In genomic region chr16:23024044-23024443, GRCh38 we compare ENCODE assay signal across 20 cellular contexts.
DNase-seq lines count a peak whose midpoint lies in the region; ATAC-seq, FAIRE-seq and TF ChIP-seq lines count a peak whose summit lies in the region.
"Had no signal": no experiment of that assay in that cellular context is flagged by ENCODE, and none has a peak within 500 bp of the region (broad histone marks: within the 10 kb centered on the region; RNA-seq: fewer than 3 reads in every experiment).

No MANE protein-coding gene starts in this region.

- no peaks in the 10 kb centered on the region for H3K4me1 ChIP-seq in HepG2 (ENCODE audit: insufficient read depth, low read length)
- no peaks in the 10 kb centered on the region for H3K4me1 ChIP-seq in right lobe of liver
- H3K4me1 ChIP-seq in K562 (replicated peaks in 1 of 2; ENCODE audit: control insufficient read depth in 2 of 2, insufficient read depth in 2 of 2, low read length in 2 of 2), result no peaks in the 10 kb centered on the region
- H3K4me1 ChIP-seq: BLaER1 had no signal

- DNase-seq in NCI-H1092 treated with DMSO at 0.1 percent for 48 hours (lab: John Stamatoyannopoulos, UW), result peak; percentile 31
- no peak for DNase-seq in NCI-H1092 (lab: John Stamatoyannopoulos, UW)
- DNase-seq in HepG2 (ENCODE audit: low spot score), result no peak
- no peak for DNase-seq in right lobe of liver
- peak; percentile 92 for DNase-seq in NCI-H1105 treated with DMSO at 0.1 percent for 48 hours (lab: John Stamatoyannopoulos, UW)
- DNase-seq in K562 (ENCODE audit: extremely low read depth in 1 of 4, low spot score in 3 of 4), result no peak
- DNase-seq in MCF 10A (ENCODE audit: unreplicated experiment), result no peak
- DNase-seq in RCC 7860 (ENCODE audit: low spot score), result no peak
- DNase-seq: CD4-positive, alpha-beta memory T cell; DMS 273 treated with DMSO at 0.1 percent for 48 hours; DMS79 treated with DMSO at 0.1 percent for 48 hours; GF-D8; HCEC 1CT; IMR-90 had no signal

- peaks cover 31% of the 10 kb centered on the region for H3K27me3 Mint-ChIP-seq in MCF 10A (ENCODE audit: insufficient read depth, unreplicated experiment)

- TF ChIP-seq POLR2A in HepG2 (IDR thresholded peaks at IDR 0.05; ENCODE audit: insufficient read depth in 1 of 2, low read depth in 2 of 2, low read length in 2 of 2), result no peak
- no peak for TF ChIP-seq POLR2A in right lobe of liver (IDR thresholded peaks at IDR 0.05)
- no peak for TF ChIP-seq POLR2A in K562 (conservative IDR thresholded peaks at IDR 0.05)

- no peak overlapping the region for H3K4me2 ChIP-seq in HepG2 (ENCODE audit: low read depth, low read length)
- H3K4me2 ChIP-seq in K562 (ENCODE audit: insufficient read depth, low read length), result no peak overlapping the region
- H3K4me2 ChIP-seq: BLaER1, GM23338 had no signal

- H3K9me1 ChIP-seq in K562 (ENCODE audit: control insufficient read depth, insufficient read depth, low read length), result no peaks in the 10 kb centered on the region

- H3K27me3 ChIP-seq in HepG2 (ENCODE audit: control insufficient read depth in 1 of 2, insufficient read depth in 2 of 2, low read length in 2 of 2) (peaks cover 0 to 6% of the 10 kb centered on the region in 2 experiments; a peak in 1 of 5 replicates), right lobe of liver (no peaks in the 10 kb centered on the region), K562 (ENCODE audit: control insufficient read depth in 2 of 2, insufficient read depth in 2 of 2, low read length in 2 of 2) (peaks cover 0 to 4% of the 10 kb centered on the region in 2 experiments; a peak in 1 of 5 replicates)
- H3K27me3 ChIP-seq: BLaER1 had no signal

- in situ Hi-C loops in HepG2 (cut with HindIII; ENCODE audit: extremely low pct_ligation_motif_present, low pct_unique_long_range_greater_than_20kb), result no loop called here
- in situ Hi-C loops in K562 (cut with MboI), result no loop called here

- H3K9ac ChIP-seq in HepG2 (ENCODE audit: insufficient read depth, low read depth, low read length), result no peak overlapping the region
- H3K9ac ChIP-seq in K562 (ENCODE audit: insufficient read depth in 1 of 2, low read depth in 2 of 2, low read length in 2 of 2), result no peak overlapping the region
- H3K9ac ChIP-seq: BLaER1 had no signal

- FAIRE-seq in HepG2 (lab: Jason Lieb, UNC) (no peak), K562 (lab: Jason Lieb, UNC) (no peak), RCC 7860 (lab: Jason Lieb, UNC) (no peak)
- FAIRE-seq: H54 had no signal

- no peaks in the 10 kb centered on the region for H3K4me1 Mint-ChIP-seq in MCF 10A (ENCODE audit: insufficient read depth, unreplicated experiment)
- H3K4me1 Mint-ChIP-seq: CD14-positive monocyte; CD4-positive, alpha-beta memory T cell; GM23338 had no signal

- under 1% methylated on average over 4 of the region's 4 CpGs for WGBS in HepG2 (ENCODE audit: low lambda C conversion rate)
- WGBS in right lobe of liver (ENCODE audit: insufficient coverage, low coverage, low lambda C conversion rate, missing lambda C conversion rate), result 59% methylated on average over 3 of the region's 4 CpGs
- 0% methylated on average over 4 of the region's 4 CpGs for WGBS in K562 (ENCODE audit: insufficient coverage, low coverage, missing lambda C conversion rate)

- no peak for TF ChIP-seq RAD21 in HepG2 (CRISPR knock-in tag; IDR thresholded peaks at IDR 0.05)
- no peak for TF ChIP-seq RAD21 in K562 (CRISPR knock-in tag; conservative IDR thresholded peaks at IDR 0.05 in 1 of 2, IDR thresholded peaks at IDR 0.05 in 1 of 2)

- H3K4me3 Mint-ChIP-seq in MCF 10A (ENCODE audit: unreplicated experiment), result no peak overlapping the region
- H3K4me3 Mint-ChIP-seq: CD4-positive, alpha-beta memory T cell; GM23338 had no signal

- H3K4me3 ChIP-seq in HepG2 (replicated peaks in 1 of 3; ENCODE audit: insufficient read depth in 1 of 3, low read depth in 2 of 3, low read length in 3 of 3) (no peak overlapping the region), right lobe of liver (no peak overlapping the region), K562 (no peak overlapping the region)
- H3K4me3 ChIP-seq: BLaER1, GM23338 had no signal

- H3K36me3 ChIP-seq in HepG2 (replicated peaks in 1 of 2; ENCODE audit: control insufficient read depth in 1 of 2, insufficient read depth in 2 of 2, low read length in 2 of 2), result no peaks in the 10 kb centered on the region
- no peaks in the 10 kb centered on the region for H3K36me3 ChIP-seq in right lobe of liver
- H3K36me3 ChIP-seq in K562 (ENCODE audit: control insufficient read depth, insufficient read depth, low read length), result no peaks in the 10 kb centered on the region
- H3K36me3 ChIP-seq: BLaER1 had no signal

- POLR2A ChIA-PET in HepG2 (lab: Yijun Ruan, JAX) (no interaction called here), K562 (lab: Yijun Ruan, JAX) (no interaction called here), MCF 10A (lab: Yijun Ruan, JAX) (no interaction called here)

- CTCF ChIA-PET in HepG2 (lab: Yijun Ruan, JAX; ENCODE audit: low intra/inter-chr PET ratio, low total read pairs), result no interaction called here
- CTCF ChIA-PET in K562 (lab: Yijun Ruan, JAX; ENCODE audit: low intra/inter-chr PET ratio), result no interaction called here
- CTCF ChIA-PET in MCF 10A (lab: Yijun Ruan, JAX), result interaction anchor here (0.8 kb wide), 1 partner anchor 18 kb away, joined by 3 read pairs; no protein-coding TSS in a partner anchor

- no peak overlapping the region for H2AFZ ChIP-seq in HepG2 (ENCODE audit: low read length)
- no peak overlapping the region for H2AFZ ChIP-seq in K562 (ENCODE audit: low read depth, low read length)
- H2AFZ ChIP-seq: GM23338 had no signal

- no peak for ATAC-seq in HepG2
- no peak for ATAC-seq in right lobe of liver
- ATAC-seq in K562, result no peak
- ATAC-seq: GM23338 had no signal

- H3K9me3 Mint-ChIP-seq in MCF 10A (ENCODE audit: unreplicated experiment), result peaks cover 7% of the 10 kb centered on the region
- H3K9me3 Mint-ChIP-seq: GM23338 had no signal

- H3K9me3 ChIP-seq in HepG2 (ENCODE audit: low read length), result no peaks in the 10 kb centered on the region
- H3K9me3 ChIP-seq in right lobe of liver, result no peaks in the 10 kb centered on the region
- H3K9me3 ChIP-seq in K562 (replicated peaks; ENCODE audit: control insufficient read depth, insufficient read depth, low read depth, low read length), result no peaks in the 10 kb centered on the region
- H3K9me3 ChIP-seq: BLaER1 had no signal

- no peak overlapping the region for H3K27ac Mint-ChIP-seq in MCF 10A (ENCODE audit: low read depth, unreplicated experiment)
- H3K27ac Mint-ChIP-seq: CD14-positive monocyte; CD4-positive, alpha-beta memory T cell; GM23338 had no signal

- BruUV-seq in HepG2 (replicated peaks; lab: Mats Ljungman, UMichigan) (no TSS peak), K562 (replicated peaks; lab: Mats Ljungman, UMichigan) (no TSS peak), MCF 10A (replicated peaks; lab: Mats Ljungman, UMichigan) (no TSS peak)

- TF ChIP-seq EP300 in HepG2 (IDR thresholded peaks at IDR 0.05; ENCODE audit: low read depth in 2 of 2, low read length in 2 of 2) (no peak), HepG2 (CRISPR knock-in tag; IDR thresholded peaks at IDR 0.05; ENCODE audit: borderline replicate concordance) (no peak), K562 (IDR thresholded peaks at IDR 0.05; ENCODE audit: low read length) (no peak)

- no peak for TF ChIP-seq CTCF in HepG2 (CRISPR knock-in tag; IDR thresholded peaks at IDR 0.05)
- no peak for TF ChIP-seq CTCF in right lobe of liver (IDR thresholded peaks at IDR 0.05)
- no peak for TF ChIP-seq CTCF in K562 (IDR thresholded peaks at IDR 0.05 in 2 of 3, conservative IDR thresholded peaks at IDR 0.05 in 1 of 3; ENCODE audit: insufficient read depth in 2 of 3, low read depth in 1 of 3, low read length in 3 of 3)
- TF ChIP-seq CTCF in MCF 10A (IDR thresholded peaks at IDR 0.05; ENCODE audit: unreplicated experiment), result no peak

- no peaks in the 10 kb centered on the region for H3K36me3 Mint-ChIP-seq in MCF 10A (ENCODE audit: insufficient read depth, unreplicated experiment)
- H3K36me3 Mint-ChIP-seq: CD14-positive monocyte; CD4-positive, alpha-beta memory T cell had no signal

- intact Hi-C loops in HepG2 (cut with micrococcal nuclease; ENCODE audit: unreplicated experiment), result no loop called here
- intact Hi-C loops in right lobe of liver (cut with DNase I), result no loop called here
- intact Hi-C loops in K562 (cut with micrococcal nuclease), result no loop called here
- intact Hi-C loops in MCF 10A (cut with micrococcal nuclease), result no loop called here

- no peaks in the 10 kb centered on the region for H4K20me1 ChIP-seq in HepG2 (ENCODE audit: insufficient read depth, low read length)
- no peaks in the 10 kb centered on the region for H4K20me1 ChIP-seq in K562 (replicated peaks; ENCODE audit: control insufficient read depth, insufficient read depth, low read length)

- H3K27ac ChIP-seq in HepG2 (ENCODE audit: extremely low read length, insufficient read depth, low read length) (no peak overlapping the region), right lobe of liver (no peak overlapping the region), K562 (ENCODE audit: extremely low read depth, low read depth, low read length) (no peak overlapping the region)
- H3K27ac ChIP-seq: 22Rv1, BLaER1, HL-60 had no signal

- H3K79me2 ChIP-seq in HepG2 (ENCODE audit: insufficient read depth, low read length), result no peaks in the 10 kb centered on the region
- H3K79me2 ChIP-seq in K562 (ENCODE audit: control insufficient read depth, insufficient read depth, low read length), result no peaks in the 10 kb centered on the region

TF ChIP-seq in HepG2, 621 proteins besides CTCF, POLR2A, EP300 and RAD21 (continues in another document):
- TF ChIP-seq MAFF (IDR thresholded peaks at IDR 0.05; ENCODE audit: low read depth, low read length) (peak; percentile 54), IKZF1 (IDR thresholded peaks at IDR 0.05) (no peak), ZIK1 (CRISPR knock-in tag; IDR thresholded peaks at IDR 0.05; ENCODE audit: borderline replicate concordance, low read depth) (no peak), SSRP1 (CRISPR knock-in tag; IDR thresholded peaks at IDR 0.05) (no peak)

TF ChIP-seq in K562, 482 proteins besides CTCF, POLR2A, EP300 and RAD21:
- no peak for TF ChIP-seq KAT2B (IDR thresholded peaks at IDR 0.05; ENCODE audit: low read depth, low read length)
- no peak for TF ChIP-seq THAP7 (CRISPR knock-in tag; IDR thresholded peaks at IDR 0.05)
- TF ChIP-seq C11orf30 (IDR thresholded peaks at IDR 0.05; ENCODE audit: low read depth), result peak; percentile 10; the same call in 1 of the 2 replicates

Comparison
In these comparisons a context has a peak if more than half of its experiments do, and no peak if none do; other contexts are left out.
1. DNase-seq: peak in NCI-H1092 treated with DMSO at 0.1 percent for 48 hours (single experiment) and NCI-H1105 treated with DMSO at 0.1 percent for 48 hours (single experiment); none in NCI-H1092 (single experiment), HepG2 (single experiment), right lobe of liver (0 of 3), K562 (0 of 4), MCF 10A (single experiment) and RCC 7860 (single experiment).